27 cellular contexts compared by ENCODE assay signal in genomic region chr15:55968923-55969322, GRCh38.
"Had no signal": no experiment of that assay in that cellular context is flagged by ENCODE, and none has a peak within 500 bp of the region (broad histone marks: within the 10 kb centered on the region; RNA-seq: fewer than 3 reads in every experiment).

No MANE protein-coding gene starts in this region.

- H3K27ac ChIP-seq: left lung, neural progenitor cell, ovary, right atrium auricular region, tibial nerve, uterus had no signal

- ATAC-seq: left cardiac atrium; natural killer cell; sciatic nerve; stimulated activated memory B cell treated with anti-CD40 and anti-IgM and Interleukin-4, amounts not matched to agents 10 μg/mL and 1 μg/mL and 100 μg/mL, for 72 hours; stimulated activated naive CD8-positive, alpha-beta T cell treated with anti-CD3 and anti-CD28 coated beads, Interleukin-15, amount 100 ng/mL, for 72 hours had no signal

- H3K9me3 ChIP-seq: left lung, neutrophil, ovary, right atrium auricular region, tibial nerve, uterus had no signal

- DNase-seq: hippocampal formation; kidney glomerular epithelial cell; left cardiac atrium; mesendoderm; naive B cell; natural killer cell; nephron progenitor cell; ovary; stimulated activated CD4-positive, alpha-beta T cell treated with anti-CD3 and anti-CD28 coated beads, Interleukin-1b, Interleukin-23, amount 100 ng/mL, for 48 hours; stimulated activated CD4-positive, alpha-beta T cell treated with anti-CD3 and anti-CD28 coated beads, Interleukin-2, amount 100 ng/mL, for 48 hours; stimulated activated CD4-positive, alpha-beta T cell treated with anti-CD3 and anti-CD28 coated beads, Interleukin-4, amount 100 ng/mL, for 4 hours; stimulated activated CD8-positive, alpha-beta memory T cell treated with anti-CD3 and anti-CD28 coated beads, Interleukin-4, amount 100 ng/mL, for 48 hours; stimulated activated naive CD4-positive, alpha-beta T cell treated with Interleukin-2 at 50 U/mL for 16 hours; stimulated activated naive CD8-positive, alpha-beta T cell treated with anti-CD3 and anti-CD28 coated beads, Interleukin-15, amount 100 ng/mL, for 72 hours; substantia nigra; uterus had no signal

- H3K4me1 Mint-ChIP-seq: naive B cell; neural progenitor cell; stimulated activated memory B cell treated with anti-CD40 and anti-IgM and Interleukin-4, amounts not matched to agents 10 μg/mL and 1 μg/mL and 100 μg/mL, for 72 hours; stimulated activated naive CD8-positive, alpha-beta T cell treated with anti-CD3 and anti-CD28 coated beads, Interleukin-15, amount 100 ng/mL, for 72 hours had no signal

- H3K27ac Mint-ChIP-seq: natural killer cell; nephron progenitor cell; neural progenitor cell; progenitor cell of endocrine pancreas; stimulated activated memory B cell treated with anti-CD40 and anti-IgM and Interleukin-4, amounts not matched to agents 10 μg/mL and 1 μg/mL and 100 μg/mL, for 72 hours; stimulated activated naive CD8-positive, alpha-beta T cell treated with anti-CD3 and anti-CD28 coated beads, Interleukin-15, amount 100 ng/mL, for 72 hours; type B pancreatic cell had no signal

- H3K4me3 Mint-ChIP-seq: naive B cell; natural killer cell; nephron progenitor cell; neural progenitor cell; stimulated activated memory B cell treated with anti-CD40 and anti-IgM and Interleukin-4, amounts not matched to agents 10 μg/mL and 1 μg/mL and 100 μg/mL, for 72 hours; stimulated activated naive CD8-positive, alpha-beta T cell treated with anti-CD3 and anti-CD28 coated beads, Interleukin-15, amount 100 ng/mL, for 72 hours; type B pancreatic cell had no signal

- H3K4me1 ChIP-seq: left lung, neural progenitor cell, right atrium auricular region, tibial nerve, uterus had no signal

- H3K4me3 ChIP-seq: left lung, lung, neural progenitor cell, ovary, right atrium auricular region, skin epidermis, tibial nerve, uterus had no signal

- H3K9me3 Mint-ChIP-seq: natural killer cell; stimulated activated memory B cell treated with anti-CD40 and anti-IgM and Interleukin-4, amounts not matched to agents 10 μg/mL and 1 μg/mL and 100 μg/mL, for 72 hours; type B pancreatic cell had no signal

- H2AFZ ChIP-seq: neural progenitor cell had no signal

- H3K27me3 Mint-ChIP-seq: progenitor cell of endocrine pancreas; stimulated activated naive CD8-positive, alpha-beta T cell treated with anti-CD3 and anti-CD28 coated beads, Interleukin-15, amount 100 ng/mL, for 72 hours; type B pancreatic cell had no signal

- H3K9ac ChIP-seq: neural progenitor cell had no signal

- H3K4me2 ChIP-seq: neural progenitor cell had no signal

- H3K36me3 ChIP-seq: left lung, neural progenitor cell, ovary, right atrium auricular region, uterus had no signal

- H3K36me3 Mint-ChIP-seq: naive B cell; natural killer cell; stimulated activated memory B cell treated with anti-CD40 and anti-IgM and Interleukin-4, amounts not matched to agents 10 μg/mL and 1 μg/mL and 100 μg/mL, for 72 hours had no signal

- H3K27me3 ChIP-seq: left lung, neural progenitor cell, neutrophil, ovary, right atrium auricular region, tibial nerve, uterus had no signal
